In the genomic region with DNA sequence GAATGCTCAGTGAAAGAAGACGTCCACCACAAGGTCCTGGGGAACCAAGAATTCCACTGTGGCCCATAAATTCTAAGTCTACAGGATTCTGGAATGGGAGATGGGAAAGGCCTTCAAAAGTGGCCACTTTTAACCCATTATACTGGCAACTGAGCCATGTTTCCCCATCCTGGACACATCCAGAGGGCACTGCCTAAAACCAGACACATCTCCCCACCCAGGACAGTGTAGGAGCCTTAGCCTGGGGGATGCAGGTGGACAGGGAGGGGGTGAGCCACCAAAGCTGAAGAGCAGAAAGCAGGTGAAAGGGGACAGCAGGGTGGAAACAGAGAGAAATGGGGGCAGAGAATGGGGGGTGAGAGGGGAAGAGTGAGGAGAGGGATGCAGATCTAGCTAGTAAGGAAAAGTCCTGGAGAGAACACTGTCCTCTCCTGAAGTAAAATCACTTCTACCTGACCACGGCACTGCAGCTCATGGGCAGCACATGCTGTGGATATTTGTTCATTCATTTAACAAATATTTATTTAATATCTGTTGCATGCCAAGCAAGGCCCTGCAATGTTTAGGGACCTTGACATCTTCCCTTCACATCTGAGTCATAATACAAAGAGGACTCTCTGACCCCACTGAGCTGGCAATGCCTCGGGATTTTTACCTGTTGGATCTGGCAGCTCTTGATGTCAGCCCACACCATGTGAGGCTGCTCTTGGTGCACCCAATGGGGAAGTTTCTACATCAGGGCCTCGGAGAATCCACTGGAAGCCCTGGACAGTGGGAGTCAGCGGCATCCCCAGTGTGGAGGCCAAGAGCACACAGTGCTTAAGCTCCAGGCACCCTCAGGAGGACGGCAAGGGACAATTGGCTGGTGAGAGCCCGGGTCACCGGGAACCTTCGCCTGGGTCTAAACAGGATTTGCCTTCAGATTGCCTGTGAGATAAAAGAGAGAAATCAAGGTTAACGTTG, we compare ENCODE assay signal across 1 cellular context.
TF ChIP-seq lines count a peak whose summit lies in the region.

No MANE protein-coding gene starts in this region.

TF ChIP-seq in HepG2, 621 proteins besides CTCF, POLR2A, EP300 and RAD21 (continued from another document and continues in another):
- TF ChIP-seq, protein P1, sequence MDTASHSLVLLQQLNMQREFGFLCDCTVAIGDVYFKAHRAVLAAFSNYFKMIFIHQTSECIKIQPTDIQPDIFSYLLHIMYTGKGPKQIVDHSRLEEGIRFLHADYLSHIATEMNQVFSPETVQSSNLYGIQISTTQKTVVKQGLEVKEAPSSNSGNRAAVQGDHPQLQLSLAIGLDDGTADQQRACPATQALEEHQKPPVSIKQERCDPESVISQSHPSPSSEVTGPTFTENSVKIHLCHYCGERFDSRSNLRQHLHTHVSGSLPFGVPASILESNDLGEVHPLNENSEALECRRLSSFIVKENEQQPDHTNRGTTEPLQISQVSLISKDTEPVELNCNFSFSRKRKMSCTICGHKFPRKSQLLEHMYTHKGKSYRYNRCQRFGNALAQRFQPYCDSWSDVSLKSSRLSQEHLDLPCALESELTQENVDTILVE (CRISPR knock-in tag; IDR thresholded peaks at IDR 0.05) = peak; percentile 58; the same call in 1 of the 2 replicates
- TF ChIP-seq CREB3 (CRISPR knock-in tag; IDR thresholded peaks at IDR 0.05) (0 out of 2 replicates have a peak, but pooled peaks have one; percentile 80), ZNF792 (CRISPR knock-in tag; IDR thresholded peaks at IDR 0.05) (peak; percentile 73), SNAPC5 (CRISPR knock-in tag; IDR thresholded peaks at IDR 0.05; ENCODE audit: borderline replicate concordance) (0 out of 2 replicates have a peak, but pooled peaks have one; percentile 84), ZNF761 (CRISPR knock-in tag; conservative IDR thresholded peaks at IDR 0.05) (0 out of 2 replicates have a peak, but pooled peaks have one; percentile 17), GPN1 (CRISPR knock-in tag; IDR thresholded peaks at IDR 0.05; ENCODE audit: borderline replicate concordance) (peak; percentile 77; the same call in 1 of the 2 replicates), ERF (CRISPR knock-in tag; IDR thresholded peaks at IDR 0.05) (peak; percentile 97), ZNF616 (CRISPR knock-in tag; IDR thresholded peaks at IDR 0.05; ENCODE audit: low read depth) (0 out of 2 replicates have a peak, but pooled peaks have one; percentile 10), CBX5 (CRISPR knock-in tag; IDR thresholded peaks at IDR 0.05; ENCODE audit: borderline replicate concordance) (peak; percentile 17; the same call in 1 of the 2 replicates), SALL1 (CRISPR knock-in tag; IDR thresholded peaks at IDR 0.05) (peak; percentile 95), ZNF609 (CRISPR knock-in tag; IDR thresholded peaks at IDR 0.05; ENCODE audit: borderline replicate concordance) (peak; percentile 66; the same call in 1 of the 2 replicates), MAFK (conservative IDR thresholded peaks at IDR 0.05 in 1 of 2, IDR thresholded peaks at IDR 0.05 in 1 of 2; ENCODE audit: low read length in 2 of 2) (0 out of 4 replicates have a peak, but pooled peaks of 1 of the 2 experiments have one; percentile 35), SMYD3 (CRISPR knock-in tag; IDR thresholded peaks at IDR 0.05) (peak; percentile 28; the same call in 1 of the 2 replicates), HMGXB3 (CRISPR knock-in tag; IDR thresholded peaks at IDR 0.05; ENCODE audit: borderline replicate concordance) (peak; percentile 73; the same call in 1 of the 2 replicates), ZBTB34 (CRISPR knock-in tag; IDR thresholded peaks at IDR 0.05) (peak; percentile 75), ZNF800 (CRISPR knock-in tag; IDR thresholded peaks at IDR 0.05) (peak; percentile 28; the same call in 1 of the 2 replicates), SIN3A (IDR thresholded peaks at IDR 0.05; ENCODE audit: borderline replicate concordance, low read depth, low read length) (0 out of 2 replicates have a peak, but pooled peaks have one; percentile 52)
- TF ChIP-seq, protein P2, sequence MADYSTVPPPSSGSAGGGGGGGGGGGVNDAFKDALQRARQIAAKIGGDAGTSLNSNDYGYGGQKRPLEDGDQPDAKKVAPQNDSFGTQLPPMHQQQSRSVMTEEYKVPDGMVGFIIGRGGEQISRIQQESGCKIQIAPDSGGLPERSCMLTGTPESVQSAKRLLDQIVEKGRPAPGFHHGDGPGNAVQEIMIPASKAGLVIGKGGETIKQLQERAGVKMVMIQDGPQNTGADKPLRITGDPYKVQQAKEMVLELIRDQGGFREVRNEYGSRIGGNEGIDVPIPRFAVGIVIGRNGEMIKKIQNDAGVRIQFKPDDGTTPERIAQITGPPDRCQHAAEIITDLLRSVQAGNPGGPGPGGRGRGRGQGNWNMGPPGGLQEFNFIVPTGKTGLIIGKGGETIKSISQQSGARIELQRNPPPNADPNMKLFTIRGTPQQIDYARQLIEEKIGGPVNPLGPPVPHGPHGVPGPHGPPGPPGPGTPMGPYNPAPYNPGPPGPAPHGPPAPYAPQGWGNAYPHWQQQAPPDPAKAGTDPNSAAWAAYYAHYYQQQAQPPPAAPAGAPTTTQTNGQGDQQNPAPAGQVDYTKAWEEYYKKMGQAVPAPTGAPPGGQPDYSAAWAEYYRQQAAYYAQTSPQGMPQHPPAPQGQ (CRISPR knock-in tag; IDR thresholded peaks at IDR 0.05; ENCODE audit: borderline replicate concordance) = peak; percentile 63; the same call in 1 of the 2 replicates
- TF ChIP-seq, protein P3, sequence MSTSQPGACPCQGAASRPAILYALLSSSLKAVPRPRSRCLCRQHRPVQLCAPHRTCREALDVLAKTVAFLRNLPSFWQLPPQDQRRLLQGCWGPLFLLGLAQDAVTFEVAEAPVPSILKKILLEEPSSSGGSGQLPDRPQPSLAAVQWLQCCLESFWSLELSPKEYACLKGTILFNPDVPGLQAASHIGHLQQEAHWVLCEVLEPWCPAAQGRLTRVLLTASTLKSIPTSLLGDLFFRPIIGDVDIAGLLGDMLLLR (CRISPR knock-in tag; IDR thresholded peaks at IDR 0.05) = 0 out of 2 replicates have a peak, but pooled peaks have one; percentile 40
- TF ChIP-seq, protein P4, sequence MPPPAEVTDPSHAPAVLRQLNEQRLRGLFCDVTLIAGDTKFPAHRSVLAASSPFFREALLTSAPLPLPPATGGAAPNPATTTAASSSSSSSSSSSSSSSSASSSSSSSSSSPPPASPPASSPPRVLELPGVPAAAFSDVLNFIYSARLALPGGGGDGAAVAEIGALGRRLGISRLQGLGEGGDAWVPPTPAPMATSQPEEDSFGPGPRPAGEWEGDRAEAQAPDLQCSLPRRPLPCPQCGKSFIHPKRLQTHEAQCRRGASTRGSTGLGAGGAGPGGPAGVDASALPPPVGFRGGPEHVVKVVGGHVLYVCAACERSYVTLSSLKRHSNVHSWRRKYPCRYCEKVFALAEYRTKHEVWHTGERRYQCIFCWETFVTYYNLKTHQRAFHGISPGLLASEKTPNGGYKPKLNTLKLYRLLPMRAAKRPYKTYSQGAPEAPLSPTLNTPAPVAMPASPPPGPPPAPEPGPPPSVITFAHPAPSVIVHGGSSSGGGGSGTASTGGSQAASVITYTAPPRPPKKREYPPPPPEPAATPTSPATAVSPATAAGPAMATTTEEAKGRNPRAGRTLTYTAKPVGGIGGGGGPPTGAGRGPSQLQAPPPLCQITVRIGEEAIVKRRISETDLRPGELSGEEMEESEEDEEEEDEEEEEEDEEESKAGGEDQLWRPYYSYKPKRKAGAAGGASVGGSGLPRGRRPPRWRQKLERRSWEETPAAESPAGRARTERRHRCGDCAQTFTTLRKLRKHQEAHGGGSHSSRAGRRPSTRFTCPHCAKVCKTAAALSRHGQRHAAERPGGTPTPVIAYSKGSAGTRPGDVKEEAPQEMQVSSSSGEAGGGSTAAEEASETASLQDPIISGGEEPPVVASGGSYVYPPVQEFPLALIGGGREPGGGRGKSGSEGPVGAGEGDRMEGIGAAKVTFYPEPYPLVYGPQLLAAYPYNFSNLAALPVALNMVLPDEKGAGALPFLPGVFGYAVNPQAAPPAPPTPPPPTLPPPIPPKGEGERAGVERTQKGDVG (CRISPR knock-in tag; IDR thresholded peaks at IDR 0.05; ENCODE audit: borderline replicate concordance) = peak; percentile 95
